In genomic region chr3:161508852-161509477, GRCh38 we compare ENCODE assay signal across 1 cellular context.
TF ChIP-seq lines count a peak whose summit lies in the region.

No MANE protein-coding gene starts in this region.

TF ChIP-seq in SK-N-SH, 30 proteins besides CTCF, POLR2A, EP300 and RAD21 (continued from another document):
- TF ChIP-seq REST (IDR thresholded peaks at IDR 0.05; ENCODE audit: low read depth, low read length) (no peak), GATA2 (CRISPR knock-in tag; IDR thresholded peaks at IDR 0.05) (no peak), RXRA (IDR thresholded peaks at IDR 0.05; ENCODE audit: borderline replicate concordance, low read depth) (no peak)
